1 cellular context compared by ENCODE assay signal in the genomic region with DNA sequence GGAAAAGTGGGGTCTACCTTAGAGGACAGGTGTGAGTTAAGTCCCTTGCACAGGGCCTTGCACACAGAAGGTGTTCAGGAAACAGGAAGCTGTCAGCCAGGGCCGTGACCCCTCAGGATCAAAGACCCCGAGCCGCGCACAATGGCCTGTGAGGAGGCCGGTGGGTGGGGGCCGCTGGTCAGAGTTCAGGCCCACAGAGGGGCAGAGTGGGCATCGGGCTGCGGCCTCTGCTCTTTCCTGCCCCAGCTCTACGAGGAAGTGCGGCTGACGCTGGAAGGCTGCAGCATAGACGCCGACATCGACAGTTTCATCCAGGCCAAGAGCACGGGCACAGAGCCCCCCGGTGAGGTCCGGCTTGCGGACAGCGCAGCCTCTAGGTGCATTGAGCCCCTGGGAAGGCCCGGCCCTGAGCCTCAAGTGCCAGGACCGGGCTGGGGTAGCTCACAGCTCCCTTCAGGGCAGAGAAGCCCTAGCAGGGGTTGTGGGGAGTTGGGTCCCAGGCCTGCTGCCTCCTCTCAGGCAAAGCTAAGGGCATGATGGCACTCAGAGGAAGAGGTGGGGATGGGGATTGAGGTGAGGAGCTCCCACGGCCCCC.
TF ChIP-seq lines count a peak whose summit lies in the region.

No MANE protein-coding gene starts in this region.

TF ChIP-seq in HepG2, 621 proteins besides CTCF, POLR2A, EP300 and RAD21 (continued from another document and continues in another):
- TF ChIP-seq, protein P1, sequence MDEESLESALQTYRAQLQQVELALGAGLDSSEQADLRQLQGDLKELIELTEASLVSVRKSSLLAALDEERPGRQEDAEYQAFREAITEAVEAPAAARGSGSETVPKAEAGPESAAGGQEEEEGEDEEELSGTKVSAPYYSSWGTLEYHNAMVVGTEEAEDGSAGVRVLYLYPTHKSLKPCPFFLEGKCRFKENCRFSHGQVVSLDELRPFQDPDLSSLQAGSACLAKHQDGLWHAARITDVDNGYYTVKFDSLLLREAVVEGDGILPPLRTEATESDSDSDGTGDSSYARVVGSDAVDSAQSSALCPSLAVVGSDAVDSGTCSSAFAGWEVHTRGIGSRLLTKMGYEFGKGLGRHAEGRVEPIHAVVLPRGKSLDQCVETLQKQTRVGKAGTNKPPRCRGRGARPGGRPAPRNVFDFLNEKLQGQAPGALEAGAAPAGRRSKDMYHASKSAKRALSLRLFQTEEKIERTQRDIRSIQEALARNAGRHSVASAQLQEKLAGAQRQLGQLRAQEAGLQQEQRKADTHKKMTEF (CRISPR knock-in tag; IDR thresholded peaks at IDR 0.05): peak; percentile 50; the same call in 1 of the 2 replicates
- TF ChIP-seq ZNF792 (CRISPR knock-in tag; IDR thresholded peaks at IDR 0.05): no peak; the same call in 1 of the 2 replicates
- peak; percentile 91 for TF ChIP-seq MEIS2 (CRISPR knock-in tag; IDR thresholded peaks at IDR 0.05)
- peak; percentile 66 for TF ChIP-seq AGO1 (IDR thresholded peaks at IDR 0.05; ENCODE audit: low read depth, low read length, poor library complexity, severe bottlenecking)
- TF ChIP-seq ZNF337 (CRISPR knock-in tag; IDR thresholded peaks at IDR 0.05; ENCODE audit: borderline replicate concordance, low read depth): no peak
- TF ChIP-seq, protein P2, sequence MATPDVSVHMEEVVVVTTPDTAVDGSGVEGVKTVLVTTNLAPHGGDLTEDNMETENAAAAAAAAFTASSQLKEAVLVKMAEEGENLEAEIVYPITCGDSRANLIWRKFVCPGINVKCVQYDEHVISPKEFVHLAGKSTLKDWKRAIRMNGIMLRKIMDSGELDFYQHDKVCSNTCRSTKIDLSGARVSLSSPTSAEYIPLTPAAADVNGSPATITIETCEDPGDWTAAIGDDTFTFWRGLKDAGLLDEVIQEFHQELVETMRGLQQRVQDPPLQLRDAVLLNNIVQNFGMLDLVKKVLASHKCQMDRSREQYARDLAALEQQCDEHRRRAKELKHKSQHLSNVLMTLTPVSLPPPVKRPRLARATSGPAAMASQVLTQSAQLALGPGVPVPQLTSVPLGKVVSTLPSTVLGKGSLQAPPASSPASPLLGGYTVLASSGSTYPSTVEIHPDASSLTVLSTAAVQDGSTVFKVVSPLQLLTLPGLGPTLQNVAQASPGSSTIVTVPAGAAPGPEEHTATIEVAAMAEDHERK (CRISPR knock-in tag; IDR thresholded peaks at IDR 0.05; ENCODE audit: low read depth): no peak
- no peak for TF ChIP-seq ELF4 (CRISPR knock-in tag; IDR thresholded peaks at IDR 0.05; ENCODE audit: borderline replicate concordance)
- TF ChIP-seq TCF7 (IDR thresholded peaks at IDR 0.05; ENCODE audit: low read depth): peak; percentile 95
- TF ChIP-seq TMF1 (CRISPR knock-in tag; IDR thresholded peaks at IDR 0.05; ENCODE audit: low read depth): peak; percentile 67; the same call in 1 of the 2 replicates
- TF ChIP-seq, protein P3, sequence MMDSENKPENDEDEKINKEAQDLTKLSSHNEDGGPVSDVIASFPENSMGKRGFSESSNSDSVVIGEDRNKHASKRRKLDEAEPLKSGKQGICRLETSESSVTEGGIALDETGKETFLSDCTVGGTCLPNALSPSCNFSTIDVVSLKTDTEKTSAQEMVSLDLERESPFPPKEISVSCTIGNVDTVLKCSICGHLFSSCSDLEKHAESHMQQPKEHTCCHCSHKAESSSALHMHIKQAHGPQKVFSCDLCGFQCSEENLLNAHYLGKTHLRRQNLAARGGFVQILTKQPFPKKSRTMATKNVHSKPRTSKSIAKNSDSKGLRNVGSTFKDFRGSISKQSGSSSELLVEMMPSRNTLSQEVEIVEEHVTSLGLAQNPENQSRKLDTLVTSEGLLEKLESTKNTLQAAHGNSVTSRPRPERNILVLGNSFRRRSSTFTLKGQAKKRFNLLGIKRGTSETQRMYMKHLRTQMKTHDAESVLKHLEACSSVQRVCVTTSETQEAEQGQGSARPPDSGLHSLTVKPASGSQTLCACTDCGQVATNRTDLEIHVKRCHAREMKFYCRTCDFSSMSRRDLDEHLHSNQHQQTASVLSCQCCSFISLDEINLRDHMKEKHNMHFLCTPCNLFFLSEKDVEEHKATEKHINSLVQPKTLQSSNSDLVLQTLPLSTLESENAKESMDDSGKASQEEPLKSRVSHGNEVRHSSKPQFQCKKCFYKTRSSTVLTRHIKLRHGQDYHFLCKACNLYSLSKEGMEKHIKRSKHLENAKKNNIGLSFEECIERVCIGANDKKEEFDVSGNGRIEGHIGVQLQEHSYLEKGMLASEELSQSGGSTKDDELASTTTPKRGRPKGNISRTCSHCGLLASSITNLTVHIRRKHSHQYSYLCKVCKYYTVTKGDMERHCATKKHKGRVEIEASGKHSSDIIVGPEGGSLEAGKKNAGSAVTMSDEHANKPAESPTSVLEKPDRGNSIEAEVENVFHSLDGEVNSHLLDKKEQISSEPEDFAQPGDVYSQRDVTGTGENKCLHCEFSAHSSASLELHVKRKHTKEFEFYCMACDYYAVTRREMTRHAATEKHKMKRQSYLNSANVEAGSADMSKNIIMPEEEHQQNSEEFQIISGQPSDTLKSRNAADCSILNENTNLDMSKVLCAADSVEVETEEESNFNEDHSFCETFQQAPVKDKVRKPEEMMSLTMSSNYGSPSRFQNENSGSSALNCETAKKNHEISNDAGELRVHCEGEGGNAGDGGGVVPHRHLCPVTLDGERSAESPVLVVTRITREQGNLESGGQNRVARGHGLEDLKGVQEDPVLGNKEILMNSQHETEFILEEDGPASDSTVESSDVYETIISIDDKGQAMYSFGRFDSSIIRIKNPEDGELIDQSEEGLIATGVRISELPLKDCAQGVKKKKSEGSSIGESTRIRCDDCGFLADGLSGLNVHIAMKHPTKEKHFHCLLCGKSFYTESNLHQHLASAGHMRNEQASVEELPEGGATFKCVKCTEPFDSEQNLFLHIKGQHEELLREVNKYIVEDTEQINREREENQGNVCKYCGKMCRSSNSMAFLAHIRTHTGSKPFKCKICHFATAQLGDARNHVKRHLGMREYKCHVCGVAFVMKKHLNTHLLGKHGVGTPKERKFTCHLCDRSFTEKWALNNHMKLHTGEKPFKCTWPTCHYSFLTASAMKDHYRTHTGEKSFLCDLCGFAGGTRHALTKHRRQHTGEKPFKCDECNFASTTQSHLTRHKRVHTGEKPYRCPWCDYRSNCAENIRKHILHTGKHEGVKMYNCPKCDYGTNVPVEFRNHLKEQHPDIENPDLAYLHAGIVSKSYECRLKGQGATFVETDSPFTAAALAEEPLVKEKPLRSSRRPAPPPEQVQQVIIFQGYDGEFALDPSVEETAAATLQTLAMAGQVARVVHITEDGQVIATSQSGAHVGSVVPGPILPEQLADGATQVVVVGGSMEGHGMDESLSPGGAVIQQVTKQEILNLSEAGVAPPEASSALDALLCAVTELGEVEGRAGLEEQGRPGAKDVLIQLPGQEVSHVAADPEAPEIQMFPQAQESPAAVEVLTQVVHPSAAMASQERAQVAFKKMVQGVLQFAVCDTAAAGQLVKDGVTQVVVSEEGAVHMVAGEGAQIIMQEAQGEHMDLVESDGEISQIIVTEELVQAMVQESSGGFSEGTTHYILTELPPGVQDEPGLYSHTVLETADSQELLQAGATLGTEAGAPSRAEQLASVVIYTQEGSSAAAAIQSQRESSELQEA (CRISPR knock-in tag; IDR thresholded peaks at IDR 0.05; ENCODE audit: not compliant biosample characterization): no peak
- peak; percentile 66; the same call in 1 of the 2 replicates for TF ChIP-seq ZFP36L1 (CRISPR knock-in tag; IDR thresholded peaks at IDR 0.05)
- TF ChIP-seq MEIS1 (CRISPR knock-in tag; IDR thresholded peaks at IDR 0.05; ENCODE audit: borderline replicate concordance): no peak
- TF ChIP-seq SRSF4 (IDR thresholded peaks at IDR 0.05; ENCODE audit: low read depth, low read length, poor library complexity, severe bottlenecking): no peak
- TF ChIP-seq FOXP1 (IDR thresholded peaks at IDR 0.05): no peak
- TF ChIP-seq FOXP1 (CRISPR knock-in tag; IDR thresholded peaks at IDR 0.05): peak; percentile 48
- peak; percentile 89 for TF ChIP-seq HNF4A (CRISPR knock-in tag; IDR thresholded peaks at IDR 0.05)
- no peak for TF ChIP-seq U2AF1 (optimal IDR thresholded peaks at IDR 0.05; ENCODE audit: low read depth, low read length)
- no peak for TF ChIP-seq TCF12 (IDR thresholded peaks at IDR 0.05)
- peak; percentile 64; the same call in 1 of the 2 replicates for TF ChIP-seq TCF12 (CRISPR knock-in tag; IDR thresholded peaks at IDR 0.05)
- TF ChIP-seq MLX (CRISPR knock-in tag; IDR thresholded peaks at IDR 0.05): no peak
- no peak for TF ChIP-seq ZBTB1 (CRISPR knock-in tag; IDR thresholded peaks at IDR 0.05; ENCODE audit: borderline replicate concordance)
- TF ChIP-seq ZXDC (CRISPR knock-in tag; IDR thresholded peaks at IDR 0.05): no peak
- TF ChIP-seq NFYB (CRISPR knock-in tag; IDR thresholded peaks at IDR 0.05): 0 out of 2 replicates have a peak, but pooled peaks have one; percentile 8
- TF ChIP-seq, protein P4, sequence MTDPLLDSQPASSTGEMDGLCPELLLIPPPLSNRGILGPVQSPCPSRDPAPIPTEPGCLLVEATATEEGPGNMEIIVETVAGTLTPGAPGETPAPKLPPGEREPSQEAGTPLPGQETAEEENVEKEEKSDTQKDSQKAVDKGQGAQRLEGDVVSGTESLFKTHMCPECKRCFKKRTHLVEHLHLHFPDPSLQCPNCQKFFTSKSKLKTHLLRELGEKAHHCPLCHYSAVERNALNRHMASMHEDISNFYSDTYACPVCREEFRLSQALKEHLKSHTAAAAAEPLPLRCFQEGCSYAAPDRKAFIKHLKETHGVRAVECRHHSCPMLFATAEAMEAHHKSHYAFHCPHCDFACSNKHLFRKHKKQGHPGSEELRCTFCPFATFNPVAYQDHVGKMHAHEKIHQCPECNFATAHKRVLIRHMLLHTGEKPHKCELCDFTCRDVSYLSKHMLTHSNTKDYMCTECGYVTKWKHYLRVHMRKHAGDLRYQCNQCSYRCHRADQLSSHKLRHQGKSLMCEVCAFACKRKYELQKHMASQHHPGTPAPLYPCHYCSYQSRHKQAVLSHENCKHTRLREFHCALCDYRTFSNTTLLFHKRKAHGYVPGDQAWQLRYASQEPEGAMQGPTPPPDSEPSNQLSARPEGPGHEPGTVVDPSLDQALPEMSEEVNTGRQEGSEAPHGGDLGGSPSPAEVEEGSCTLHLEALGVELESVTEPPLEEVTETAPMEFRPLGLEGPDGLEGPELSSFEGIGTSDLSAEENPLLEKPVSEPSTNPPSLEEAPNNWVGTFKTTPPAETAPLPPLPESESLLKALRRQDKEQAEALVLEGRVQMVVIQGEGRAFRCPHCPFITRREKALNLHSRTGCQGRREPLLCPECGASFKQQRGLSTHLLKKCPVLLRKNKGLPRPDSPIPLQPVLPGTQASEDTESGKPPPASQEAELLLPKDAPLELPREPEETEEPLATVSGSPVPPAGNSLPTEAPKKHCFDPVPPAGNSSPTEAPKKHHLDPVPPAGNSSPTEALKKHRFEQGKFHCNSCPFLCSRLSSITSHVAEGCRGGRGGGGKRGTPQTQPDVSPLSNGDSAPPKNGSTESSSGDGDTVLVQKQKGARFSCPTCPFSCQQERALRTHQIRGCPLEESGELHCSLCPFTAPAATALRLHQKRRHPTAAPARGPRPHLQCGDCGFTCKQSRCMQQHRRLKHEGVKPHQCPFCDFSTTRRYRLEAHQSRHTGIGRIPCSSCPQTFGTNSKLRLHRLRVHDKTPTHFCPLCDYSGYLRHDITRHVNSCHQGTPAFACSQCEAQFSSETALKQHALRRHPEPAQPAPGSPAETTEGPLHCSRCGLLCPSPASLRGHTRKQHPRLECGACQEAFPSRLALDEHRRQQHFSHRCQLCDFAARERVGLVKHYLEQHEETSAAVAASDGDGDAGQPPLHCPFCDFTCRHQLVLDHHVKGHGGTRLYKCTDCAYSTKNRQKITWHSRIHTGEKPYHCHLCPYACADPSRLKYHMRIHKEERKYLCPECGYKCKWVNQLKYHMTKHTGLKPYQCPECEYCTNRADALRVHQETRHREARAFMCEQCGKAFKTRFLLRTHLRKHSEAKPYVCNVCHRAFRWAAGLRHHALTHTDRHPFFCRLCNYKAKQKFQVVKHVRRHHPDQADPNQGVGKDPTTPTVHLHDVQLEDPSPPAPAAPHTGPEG (CRISPR knock-in tag; IDR thresholded peaks at IDR 0.05): no peak
- TF ChIP-seq ZMAT3 (CRISPR knock-in tag; conservative IDR thresholded peaks at IDR 0.05): peak; percentile 12; the same call in 1 of the 2 replicates
- no peak for TF ChIP-seq RFXANK (CRISPR knock-in tag; IDR thresholded peaks at IDR 0.05)
- peak; percentile 9; the same call in 1 of the 2 replicates for TF ChIP-seq TFE3 (CRISPR knock-in tag; IDR thresholded peaks at IDR 0.05)
